ENCODE assay signal across 29 cellular contexts in the genomic region with DNA sequence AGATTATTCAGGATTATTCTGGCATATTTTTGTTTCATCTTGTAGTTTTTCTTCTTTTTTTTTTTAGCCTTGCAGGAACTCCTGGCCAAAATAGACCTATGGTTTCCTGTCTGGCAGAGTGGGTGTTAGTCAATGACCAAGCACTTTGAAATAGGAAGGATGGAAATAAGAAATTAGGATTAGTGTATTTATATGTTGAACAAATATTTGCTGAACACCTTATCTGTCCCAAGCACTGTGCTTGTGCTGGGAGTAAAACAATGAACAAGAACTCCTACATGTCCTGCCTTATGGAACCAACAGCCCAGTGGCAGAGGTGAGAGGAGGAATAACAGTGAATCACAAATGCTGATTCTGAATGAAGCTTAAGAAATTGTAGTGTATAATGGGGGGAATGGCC. TPM values are rescaled to one million over a fixed set of nuclear protein-coding genes. Genes with fewer than 3 reads are reported as not detected.
"Had no signal": no experiment of that assay in that cellular context is flagged by ENCODE, and none has a peak within 500 bp of the region (broad histone marks: within the 10 kb centered on the region; RNA-seq: fewer than 3 reads in every experiment).

No MANE protein-coding gene starts in this region.

- H3K27me3 Mint-ChIP-seq: central memory CD8-positive, alpha-beta T cell had no signal

- H3K27ac ChIP-seq: epithelial cell of prostate, esophagus squamous epithelium, gastrocnemius medialis, hepatocyte, neutrophil, right lobe of liver, tibial nerve had no signal

- H3K4me3 Mint-ChIP-seq: activated naive CD8-positive, alpha-beta T cell; central memory CD8-positive, alpha-beta T cell; dendritic cell treated with granulocyte-macrophage colony-stimulating factor and Interleukin-4, amounts not matched to agents 40 ng/mL and 50 ng/mL, for 4 days; mesothelial cell of epicardium; naive B cell; nephron progenitor cell had no signal

- H3K4me1 ChIP-seq: esophagus squamous epithelium, right lobe of liver had no signal

- H3K9me3 Mint-ChIP-seq: central memory CD8-positive, alpha-beta T cell; dendritic cell treated with granulocyte-macrophage colony-stimulating factor and Interleukin-4, amounts not matched to agents 40 ng/mL and 50 ng/mL, for 4 days; mesothelial cell of epicardium; naive B cell; nephron progenitor cell had no signal

- DNase-seq: activated CD4-positive, alpha-beta T cell treated with anti-CD3 and anti-CD28 coated beads for 4 hours; activated CD4-positive, alpha-beta T cell treated with anti-CD3 and anti-CD28 coated beads, Interleukin-2, amount 50 U/mL, for 48 hours; activated CD4-positive, CD25-positive, alpha-beta regulatory T cell; activated CD8-positive, alpha-beta memory T cell treated with anti-CD3 and anti-CD28 coated beads for 24 hours; activated effector memory CD4-positive, alpha-beta T cell treated with Interleukin-2 at 50 U/mL for 16 hours; activated naive CD4-positive, alpha-beta T cell treated with Interleukin-2 at 50 U/mL for 16 hours; anterior cingulate cortex; effector CD4-positive, alpha-beta T cell; esophagus squamous epithelium; gastrocnemius medialis; glutamatergic neuron; left colon; naive B cell; nephron progenitor cell; right lobe of liver; stimulated activated CD4-positive, alpha-beta T cell treated with anti-CD3 and anti-CD28 coated beads, Interleukin-2, amount 100 ng/mL, for 48 hours; stimulated activated naive CD4-positive, alpha-beta T cell treated with Interleukin-2 at 50 U/mL for 16 hours had no signal

- H3K4me3 ChIP-seq: gastrocnemius medialis, hepatocyte, right lobe of liver, tibial nerve had no signal

- FAIRE-seq: bronchial epithelial cell, keratinocyte, urothelium cell line had no signal

- H3K27me3 ChIP-seq: gastrocnemius medialis, hepatocyte, neutrophil, right lobe of liver, tibial nerve had no signal

- H3K9me3 ChIP-seq: esophagus squamous epithelium, gastrocnemius medialis, neutrophil, right lobe of liver, tibial nerve had no signal

- ATAC-seq: gastrocnemius medialis, left colon had no signal

- H3K27ac Mint-ChIP-seq: activated naive CD8-positive, alpha-beta T cell; dendritic cell treated with granulocyte-macrophage colony-stimulating factor and Interleukin-4, amounts not matched to agents 40 ng/mL and 50 ng/mL, for 4 days; mesothelial cell of epicardium; naive B cell; nephron progenitor cell had no signal

- H3K36me3 Mint-ChIP-seq: activated naive CD8-positive, alpha-beta T cell; mesothelial cell of epicardium; naive B cell had no signal

- H3K36me3 ChIP-seq: esophagus squamous epithelium, gastrocnemius medialis, neutrophil, right lobe of liver, tibial nerve had no signal

- H3K79me2 ChIP-seq: hepatocyte had no signal

- H2AFZ ChIP-seq: hepatocyte had no signal

- H3K4me2 ChIP-seq: hepatocyte had no signal

RNA-seq across cellular contexts. Expression of a gene that starts 4.5 kb away (rescaled TPM):
- total RNA-seq: mesothelial cell of epicardium, osteocyte had no signal
- polyA plus RNA-seq: keratinocyte had no signal
